In the genomic region with DNA sequence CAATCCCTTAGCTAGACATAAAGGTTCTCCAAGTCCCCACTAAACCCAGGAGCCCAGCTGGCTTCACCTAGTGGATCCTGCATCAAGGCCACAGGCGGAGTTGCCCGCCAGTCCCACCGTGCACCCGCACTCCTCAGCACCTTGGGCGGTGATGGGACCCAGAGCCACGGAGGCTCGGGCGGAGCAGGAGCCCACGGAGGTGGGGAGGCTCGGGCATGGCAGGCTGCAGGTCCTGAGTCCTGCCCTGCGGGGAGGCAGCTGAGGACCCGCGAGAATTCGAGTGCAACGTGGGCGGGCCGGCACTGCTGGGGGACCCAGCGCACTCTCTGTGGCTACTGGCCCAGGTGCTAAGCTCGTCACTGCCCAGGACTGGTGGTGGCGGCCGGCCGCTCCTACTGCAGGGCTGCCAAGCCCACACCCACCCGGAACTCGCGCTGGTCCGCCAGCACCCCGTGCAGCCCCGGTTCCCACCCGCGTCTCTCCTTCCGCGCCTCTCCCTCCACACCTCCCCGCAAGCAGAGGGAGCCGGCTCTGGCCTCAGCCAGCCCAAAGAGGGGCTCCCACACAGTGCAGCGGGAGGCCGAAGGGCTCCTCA, we compare ENCODE assay signal across 27 cellular contexts. TPM values are rescaled to one million over a fixed set of nuclear protein-coding genes. Genes with fewer than 3 reads are reported as not detected.
A peak's percentile ranks its signal among the peaks of the same experiment; 100 is the strongest.
DNase-seq lines count a peak whose midpoint lies in the region; ATAC-seq, FAIRE-seq and TF ChIP-seq lines count a peak whose summit lies in the region.
"Had no signal": no experiment of that assay in that cellular context is flagged by ENCODE, and none has a peak within 500 bp of the region (broad histone marks: within the 10 kb centered on the region; RNA-seq: fewer than 3 reads in every experiment).

No MANE protein-coding gene starts in this region.

- H3K9me3 ChIP-seq in GM12878 (replicated peaks; ENCODE audit: control insufficient read depth, insufficient read depth, low read length) (peaks cover 1% of the 10 kb centered on the region; the same call in 2 of the 3 replicates), neuronal stem cell (replicated peaks in 1 of 2; ENCODE audit: control insufficient read depth in 2 of 2, insufficient read depth in 1 of 2, low read depth in 1 of 2, low read length in 2 of 2) (peaks cover 3 to 4% of the 10 kb centered on the region in 2 donors), mesenchymal stem cell (ENCODE audit: control insufficient read depth, low read length) (no peaks in the 10 kb centered on the region)
- H3K9me3 ChIP-seq: A549, HAP-1 had no signal

- H3K27ac ChIP-seq in GM12878 (ENCODE audit: control insufficient read depth, insufficient read depth) (no peak overlapping the region), neuronal stem cell (replicated peaks; ENCODE audit: low read length) (no peak overlapping the region), mesenchymal stem cell (ENCODE audit: low read length, poor library complexity, severe bottlenecking) (no peak overlapping the region)
- H3K27ac ChIP-seq: A549; BLaER1 treated with 17β-estradiol and CSF1 and Interleukin-3, amounts not matched to agents 10 nM and 100 nM had no signal

- H3K4ac ChIP-seq in neuronal stem cell (ENCODE audit: low read length), result no peak overlapping the region
- H3K4ac ChIP-seq in mesenchymal stem cell (ENCODE audit: low read depth in 1 of 2, low read length in 2 of 2), result no peak overlapping the region

- FAIRE-seq in GM12878 (lab: Jason Lieb, UNC), result no peak
- FAIRE-seq: A549, D721Med, GM12891, GM18507, H54 had no signal

- H3K23ac ChIP-seq in neuronal stem cell (ENCODE audit: low read depth, low read length, poor library complexity), result peak overlapping the region; percentile 39
- H3K23ac ChIP-seq in mesenchymal stem cell (ENCODE audit: low read length in 2 of 2), result no peak overlapping the region

- H2BK120ac ChIP-seq in neuronal stem cell (ENCODE audit: low read depth, low read length), result no peak overlapping the region
- no peak overlapping the region for H2BK120ac ChIP-seq in mesenchymal stem cell (ENCODE audit: low read depth, low read length)

- H4K8ac ChIP-seq in neuronal stem cell (ENCODE audit: low read depth, low read length) (no peak overlapping the region), mesenchymal stem cell (ENCODE audit: low read length) (no peak overlapping the region)

- H3K79me1 ChIP-seq in neuronal stem cell (ENCODE audit: low read depth, low read length) (no peaks in the 10 kb centered on the region), mesenchymal stem cell (replicated peaks; ENCODE audit: low read length, poor library complexity, severe bottlenecking) (no peaks in the 10 kb centered on the region)

- CTCF ChIA-PET in GM12878 (lab: Yijun Ruan, JAX), result interaction anchor here (1.0 to 28.4 kb wide), 2 partner anchors 14 to 21 kb away, joined by 3 to 372 read pairs; no protein-coding TSS in a partner anchor

- no peaks in the 10 kb centered on the region for H4K20me1 ChIP-seq in GM12878 (ENCODE audit: control insufficient read depth, insufficient read depth)
- H4K20me1 ChIP-seq: BLaER1 treated with 17β-estradiol and CSF1 and Interleukin-3, amounts not matched to agents 10 nM and 100 nM had no signal

- H3K27me3 ChIP-seq in GM12878 (replicated peaks in 1 of 2; ENCODE audit: control insufficient read depth in 2 of 2, insufficient read depth in 2 of 2, low read length in 1 of 2), result no peaks in the 10 kb centered on the region
- H3K27me3 ChIP-seq in neuronal stem cell (ENCODE audit: control insufficient read depth in 3 of 3, insufficient read depth in 3 of 3, low read depth in 1 of 3, low read length in 3 of 3), result no peaks in the 10 kb centered on the region
- H3K27me3 ChIP-seq in mesenchymal stem cell (ENCODE audit: control insufficient read depth in 1 of 2, insufficient read depth in 1 of 2, low read length in 2 of 2), result peaks cover 0 to 22% of the 10 kb centered on the region in 2 experiments
- H3K27me3 ChIP-seq: BE2C; BLaER1 treated with 17β-estradiol and CSF1 and Interleukin-3, amounts not matched to agents 10 nM and 100 nM had no signal

- RAD21 ChIA-PET in GM12878 (lab: Charles Lee; ENCODE audit: unreplicated experiment), result no interaction called here

- TF ChIP-seq RAD21 in GM12878 (IDR thresholded peaks at IDR 0.05; ENCODE audit: insufficient read depth, low read depth, low read length), result no peak

- no peak overlapping the region for H3K27ac Mint-ChIP-seq in stimulated activated naive CD8-positive, alpha-beta T cell treated with anti-CD3 and anti-CD28 coated beads, Interleukin-15, amount 100 ng/mL, for 72 hours
- H3K27ac Mint-ChIP-seq: CD14-positive monocyte; CD4-positive, alpha-beta T cell; CD8-positive, alpha-beta memory T cell; HFFc6 had no signal

- H3K4me1 Mint-ChIP-seq in stimulated activated naive CD8-positive, alpha-beta T cell treated with anti-CD3 and anti-CD28 coated beads, Interleukin-15, amount 100 ng/mL, for 72 hours, result peaks cover 60% of the 10 kb centered on the region

- H3K4me2 ChIP-seq in GM12878 (ENCODE audit: control insufficient read depth, insufficient read depth), result no peak overlapping the region
- no peak overlapping the region for H3K4me2 ChIP-seq in neuronal stem cell (ENCODE audit: insufficient read depth, low read length, poor library complexity, severe bottlenecking)
- H3K4me2 ChIP-seq in mesenchymal stem cell (ENCODE audit: low read length, poor library complexity, severe bottlenecking), result no peak overlapping the region
- H3K4me2 ChIP-seq: A549; BLaER1 treated with 17β-estradiol and CSF1 and Interleukin-3, amounts not matched to agents 10 nM and 100 nM had no signal

- H2BK15ac ChIP-seq in neuronal stem cell (ENCODE audit: low read length), result no peak overlapping the region
- H2BK15ac ChIP-seq in mesenchymal stem cell (ENCODE audit: low read depth, poor library complexity, severe bottlenecking), result no peak overlapping the region

- POLR2A ChIA-PET in GM12878 (lab: Charles Lee), result interaction anchor here (0.9 kb wide), 1 partner anchor 20 kb away, joined by 3 read pairs; no protein-coding TSS in a partner anchor

- no peak for TF ChIP-seq CTCF in GM12878 (IDR thresholded peaks at IDR 0.05 in 2 of 3, conservative IDR thresholded peaks at IDR 0.05 in 1 of 3; ENCODE audit: control insufficient read depth in 2 of 3, extremely low read depth in 1 of 3, insufficient read depth in 1 of 3, low read depth in 3 of 3, low read length in 3 of 3)

- no peak overlapping the region for H3K4me3 Mint-ChIP-seq in stimulated activated naive CD8-positive, alpha-beta T cell treated with anti-CD3 and anti-CD28 coated beads, Interleukin-15, amount 100 ng/mL, for 72 hours
- H3K4me3 Mint-ChIP-seq: CD14-positive monocyte; CD4-positive, alpha-beta T cell; CD8-positive, alpha-beta memory T cell; HFFc6 had no signal

- TF ChIP-seq POLR2A in GM12878 (IDR thresholded peaks at IDR 0.05; ENCODE audit: low read depth, low read length), result no peak

- no TSS peak for BruUV-seq in GM12878 (replicated peaks; lab: Mats Ljungman, UMichigan)

- H3K4me1 ChIP-seq in GM12878 (ENCODE audit: control insufficient read depth, insufficient read depth, low read length) (0 out of 2 replicates have a peak, but pooled peaks cover 3% of the 10 kb centered on the region), neuronal stem cell (ENCODE audit: control insufficient read depth in 2 of 2, insufficient read depth in 1 of 2, low read depth in 1 of 2, low read length in 2 of 2) (peaks cover 0 to 2% of the 10 kb centered on the region in 2 donors), mesenchymal stem cell (ENCODE audit: control insufficient read depth, insufficient read depth, low read depth, low read length) (peaks cover 3% of the 10 kb centered on the region)
- H3K4me1 ChIP-seq: A549, BE2C, HAP-1 had no signal

- H3K18ac ChIP-seq in neuronal stem cell (ENCODE audit: low read length) (peak overlapping the region; percentile 64), mesenchymal stem cell (ENCODE audit: low read depth in 1 of 2, low read length in 2 of 2) (no peak overlapping the region)

- no peaks in the 10 kb centered on the region for H3K79me2 ChIP-seq in GM12878 (ENCODE audit: control insufficient read depth, insufficient read depth, low read length)

- no peak for TF ChIP-seq EP300 in GM12878 (IDR thresholded peaks at IDR 0.05; ENCODE audit: borderline replicate concordance in 1 of 2, control insufficient read depth in 1 of 2, low read depth in 2 of 2, low read length in 2 of 2)

- H3K4me3 ChIP-seq in GM12878, result no peak overlapping the region
- no peak overlapping the region for H3K4me3 ChIP-seq in neuronal stem cell (ENCODE audit: low read length in 2 of 2)
- H3K4me3 ChIP-seq in mesenchymal stem cell (ENCODE audit: insufficient read depth in 1 of 2, low read depth in 1 of 2, low read length in 2 of 2), result no peak overlapping the region
- H3K4me3 ChIP-seq: A549; BLaER1 treated with 17β-estradiol and CSF1 and Interleukin-3, amounts not matched to agents 10 nM and 100 nM; HAP-1 had no signal

- peaks cover 15% of the 10 kb centered on the region for H3K27me3 Mint-ChIP-seq in stimulated activated naive CD8-positive, alpha-beta T cell treated with anti-CD3 and anti-CD28 coated beads, Interleukin-15, amount 100 ng/mL, for 72 hours

- H3K9ac ChIP-seq in GM12878 (ENCODE audit: control insufficient read depth, insufficient read depth, low read length), result no peak overlapping the region
- H3K9ac ChIP-seq in neuronal stem cell (ENCODE audit: low read depth, low read length, poor library complexity), result peak overlapping the region; percentile 4
- no peak overlapping the region for H3K9ac ChIP-seq in mesenchymal stem cell (ENCODE audit: low read length)
- H3K9ac ChIP-seq: BLaER1 treated with 17β-estradiol and CSF1 and Interleukin-3, amounts not matched to agents 10 nM and 100 nM had no signal

- DNase-seq in stimulated activated naive CD8-positive, alpha-beta T cell treated with anti-CD3 and anti-CD28 coated beads, Interleukin-15, amount 100 ng/mL, for 72 hours, result no peak
- no peak for DNase-seq in stimulated activated naive CD8-positive, alpha-beta T cell treated with anti-CD3 and anti-CD28 coated beads, Interleukin-15, Interleukin-2, amounts not matched to agents 100 U/mL and 50 U/mL, for 24 hours
- DNase-seq in GM12878 (ENCODE audit: low read depth, low spot score) (no peak), neuronal stem cell (ENCODE audit: low spot score) (no peak), NCI-H1048 (lab: John Stamatoyannopoulos, UW) (no peak), activated T-cell treated with anti-CD3 and anti-CD28 coated beads for 4 hours (no peak), mesenchymal stem cell (no peak)
- DNase-seq: 8988T; ACHN; AML-193; BE2C; CD4-positive, alpha-beta T cell; CD8-positive, alpha-beta memory T cell; DMS 273 treated with DMSO at 0.1 percent for 48 hours; DMS79; EL; GDM1; GOT3; HFFc6 had no signal

- no peak overlapping the region for H2BK12ac ChIP-seq in neuronal stem cell (ENCODE audit: low read length)
- H2BK12ac ChIP-seq in mesenchymal stem cell (ENCODE audit: low read length in 2 of 2), result no peak overlapping the region

- peak; percentile 45 for ATAC-seq in stimulated activated naive CD8-positive, alpha-beta T cell treated with anti-CD3 and anti-CD28 coated beads, Interleukin-15, amount 100 ng/mL, for 72 hours
- ATAC-seq in stimulated activated naive CD8-positive, alpha-beta T cell treated with anti-CD3 and anti-CD28 coated beads, Interleukin-15, Interleukin-2, amounts not matched to agents 100 U/mL and 50 U/mL, for 24 hours, result no peak
- ATAC-seq in GM12878, result no peak
- ATAC-seq: A549 had no signal

- WGBS in GM12878 (ENCODE audit: insufficient coverage, insufficient replicate concordance, low lambda C conversion rate, missing lambda C conversion rate), result 91% methylated on average over 24 of the region's 36 CpGs
- WGBS in neuronal stem cell (ENCODE audit: extremely low coverage in 2 of 2, insufficient read length in 2 of 2, insufficient replicate concordance in 1 of 2), 2 donors, result no CpG with 5 or more reads among the region's 36 CpGs
- 94% methylated on average over 36 of the region's 36 CpGs for WGBS in mesenchymal stem cell

- H3K9me3 Mint-ChIP-seq in stimulated activated naive CD8-positive, alpha-beta T cell treated with anti-CD3 and anti-CD28 coated beads, Interleukin-15, amount 100 ng/mL, for 72 hours, result peaks cover 0 to 10% of the 10 kb centered on the region in 2 donors
- H3K9me3 Mint-ChIP-seq: CD4-positive, alpha-beta T cell; CD8-positive, alpha-beta memory T cell had no signal

- SMC1A ChIA-PET in GM12878 (lab: Charles Lee; ENCODE audit: uncharacterized antibody, unreplicated experiment), result interaction anchor here (1.4 to 16.2 kb wide), 2 partner anchors 13 to 21 kb away, joined by 4 to 266 read pairs; no protein-coding TSS in a partner anchor

- no peak overlapping the region for H4K91ac ChIP-seq in neuronal stem cell (ENCODE audit: low read depth, low read length, poor library complexity)
- no peak overlapping the region for H4K91ac ChIP-seq in mesenchymal stem cell (ENCODE audit: low read length)

- H2AFZ ChIP-seq in GM12878 (ENCODE audit: control insufficient read depth, low read depth, low read length), result no peak overlapping the region
- no peak overlapping the region for H2AFZ ChIP-seq in neuronal stem cell (ENCODE audit: low read length)
- no peak overlapping the region for H2AFZ ChIP-seq in mesenchymal stem cell (ENCODE audit: low read depth, low read length)

- in situ Hi-C loops in GM12878 (cut with MboI), result no loop called here

- intact Hi-C loops in GM12878 (cut with micrococcal nuclease; ENCODE audit: unreplicated experiment), result no loop called here

- H3K14ac ChIP-seq in neuronal stem cell (ENCODE audit: low read length) (peak overlapping the region; percentile 21), mesenchymal stem cell (ENCODE audit: low read length in 2 of 2) (peak overlapping the region in 1 of 2 experiments; percentile 26)

- peak overlapping the region; percentile 61 for H2AK5ac ChIP-seq in neuronal stem cell (ENCODE audit: low read depth, low read length)
- H2AK5ac ChIP-seq in mesenchymal stem cell (ENCODE audit: low read length, severe bottlenecking), result no peak overlapping the region

- peak overlapping the region; percentile 53 for H2BK5ac ChIP-seq in neuronal stem cell (ENCODE audit: low read length)
- no peak overlapping the region for H2BK5ac ChIP-seq in mesenchymal stem cell (ENCODE audit: low read depth, low read length, poor library complexity, severe bottlenecking)

- peaks cover 0 to 6% of the 10 kb centered on the region in 2 experiments; a peak in 2 of 4 replicates for H3K36me3 ChIP-seq in GM12878 (ENCODE audit: control insufficient read depth in 2 of 2, insufficient read depth in 2 of 2, low read length in 1 of 2)
- no peaks in the 10 kb centered on the region for H3K36me3 ChIP-seq in neuronal stem cell (replicated peaks in 1 of 2; ENCODE audit: control insufficient read depth in 2 of 2, insufficient read depth in 2 of 2, low read length in 2 of 2)
- H3K36me3 ChIP-seq in mesenchymal stem cell (ENCODE audit: control insufficient read depth in 1 of 2, insufficient read depth in 2 of 2, low read depth in 1 of 2, low read length in 2 of 2), result no peaks in the 10 kb centered on the region
- H3K36me3 ChIP-seq: BE2C; BLaER1 treated with 17β-estradiol and CSF1 and Interleukin-3, amounts not matched to agents 10 nM and 100 nM; HAP-1 had no signal

RNA-seq across cellular contexts. Expression of a gene that starts 31.7 kb away (rescaled TPM):
- total RNA-seq in GM12878 (2013; cell fraction: nucleolus; rRNA removed), result 0.71 TPM in 1 of 2 replicates, not detected in the other
- not detected in 2 replicates for total RNA-seq in GM12878 (2014; rRNA removed)
- total RNA-seq in GM12878 (2014; rRNA removed; fragmentation: Illumina TruSeq; extraction: Trizol), result not detected in 2 replicates
- 0.19 TPM in 1 of 2 replicates, not detected in the other for total RNA-seq in GM12878 (2021)
- polyA plus RNA-seq in GM12878 (2011; ENCODE audit: low read depth), result not detected
- not detected in 2 replicates for polyA plus RNA-seq in GM12878 (2011; rRNA removed)
- polyA plus RNA-seq in GM12878 (2011; cell fraction: cytosol; rRNA removed), result not detected in 2 replicates
- polyA plus RNA-seq in GM12878 (2011; cell fraction: nucleus; rRNA removed), result not detected in 2 replicates
- polyA plus RNA-seq in GM12878 (2012), result not detected in 2 replicates
- polyA plus RNA-seq in GM12878 (2014; fragmentation: Illumina TruSeq; extraction: Trizol), result not detected in 2 replicates
- not detected for polyA plus RNA-seq in GM12878 (2014; fragmentation: Nextera tagmentation; extraction: Ambion mirVana)
- polyA plus RNA-seq in GM12878 (2014; rRNA removed), result 0.22 TPM in 1 of 2 replicates, not detected in the other
- not detected for polyA plus RNA-seq in GM12878 (2016; fragmentation: Nextera tagmentation; extraction: Ambion mirVana)
- polyA minus RNA-seq in GM12878 (2011; rRNA and poly(A)+ RNA removed), result not detected in 2 replicates
- polyA minus RNA-seq in GM12878 (2011; cell fraction: cytosol; rRNA and poly(A)+ RNA removed), result not detected in 2 replicates
- polyA minus RNA-seq in GM12878 (2011; cell fraction: nucleus; rRNA and poly(A)+ RNA removed), result not detected in 2 replicates
- not detected for polyA plus RNA-seq in neuronal stem cell (2013, experiment 1 of 2)
- not detected for polyA plus RNA-seq in neuronal stem cell (2013, experiment 2 of 2)
- not detected for polyA plus RNA-seq in mesenchymal stem cell (2013, experiment 1 of 2)
- not detected for polyA plus RNA-seq in mesenchymal stem cell (2013, experiment 2 of 2)
- total RNA-seq: CD4-positive, alpha-beta T cell; HFFc6 had no signal
- polyA plus RNA-seq: A549; CD14-positive monocyte; CD8-positive, alpha-beta memory T cell had no signal

RNA-seq across cellular contexts. Expression of a gene that starts 39.2 kb away (rescaled TPM):
- total RNA-seq in GM12878 (2013; cell fraction: nucleolus; rRNA removed), result 20.6 and 24.6 TPM in 2 replicates
- total RNA-seq in GM12878 (2014; rRNA removed) (11.2 and 12.3 TPM in 2 replicates), GM12878 (2014; rRNA removed; fragmentation: Illumina TruSeq; extraction: Trizol) (18.1 and 19.2 TPM in 2 replicates), GM12878 (2021) (26.8 and 30.1 TPM in 2 replicates)
- 12.4 TPM for polyA plus RNA-seq in GM12878 (2011; ENCODE audit: low read depth)
- polyA plus RNA-seq in GM12878 (2011; rRNA removed) (16.5 and 26.9 TPM in 2 replicates), GM12878 (2014; fragmentation: Illumina TruSeq; extraction: Trizol) (20.4 and 24.4 TPM in 2 replicates), GM12878 (2014; fragmentation: Nextera tagmentation; extraction: Ambion mirVana) (1 to 10 TPM; 2.1 to 5.5 TPM), GM12878 (2014; rRNA removed) (23.4 and 23.5 TPM in 2 replicates), GM12878 (2016; fragmentation: Nextera tagmentation; extraction: Ambion mirVana) (10 to 100 TPM; 12.6 to 13.2 TPM)
- polyA plus RNA-seq in GM12878 (2011; cell fraction: cytosol; rRNA removed), result 26.5 and 38.7 TPM in 2 replicates
- 39.0 and 48.7 TPM in 2 replicates for polyA plus RNA-seq in GM12878 (2011; cell fraction: nucleus; rRNA removed)
- 17.2 and 17.7 TPM in 2 replicates for polyA plus RNA-seq in GM12878 (2012)
- 60.8 and 66.5 TPM in 2 replicates for polyA minus RNA-seq in GM12878 (2011; rRNA and poly(A)+ RNA removed)
- polyA minus RNA-seq in GM12878 (2011; cell fraction: cytosol; rRNA and poly(A)+ RNA removed), result 6.0 and 6.2 TPM in 2 replicates
- 10.9 and 19.2 TPM in 2 replicates for polyA minus RNA-seq in GM12878 (2011; cell fraction: nucleus; rRNA and poly(A)+ RNA removed)
- polyA plus RNA-seq in neuronal stem cell (2013, experiment 1 of 2), result not detected
- not detected for polyA plus RNA-seq in neuronal stem cell (2013, experiment 2 of 2)
- polyA plus RNA-seq in mesenchymal stem cell (2013, experiment 1 of 2), result not detected
- polyA plus RNA-seq in mesenchymal stem cell (2013, experiment 2 of 2), result 0.01 TPM
- total RNA-seq: HFFc6 had no signal
- polyA plus RNA-seq: A549 had no signal
